In genomic region chr4:81351653-81352455, GRCh38 we compare ENCODE assay signal across 8 cellular contexts.
A peak's percentile ranks its signal among the peaks of the same experiment; 100 is the strongest.
DNase-seq lines count a peak whose midpoint lies in the region; ATAC-seq, FAIRE-seq and TF ChIP-seq lines count a peak whose summit lies in the region.

No MANE protein-coding gene starts in this region.

- H3K36me3 ChIP-seq in ovary = no peaks in the 10 kb centered on the region
- H3K36me3 ChIP-seq in transverse colon = no peaks in the 10 kb centered on the region

- intact Hi-C loops in ovary (cut with DNase I) (loop anchor here in 1 of 4 donors (5.0 kb wide), 1 partner anchor 285 kb away; no protein-coding TSS in a partner anchor), transverse colon (cut with DNase I; ENCODE audit: low total_unique reads) (no loop called here)

- no peak overlapping the region for H3K4me3 ChIP-seq in Jurkat, Clone E6-1 (ENCODE audit: low read length)
- H3K4me3 ChIP-seq in foreskin fibroblast (ENCODE audit: low read depth in 1 of 2, low read length in 2 of 2) (peak overlapping the region in 1 of 2 donors; percentile 27), ovary (no peak overlapping the region), transverse colon (no peak overlapping the region)

- H3K27ac ChIP-seq in ovary (no peak overlapping the region), transverse colon (no peak overlapping the region)

- FAIRE-seq in RCC 7860 (lab: Jason Lieb, UNC) = no peak

- TF ChIP-seq CTCF in foreskin fibroblast (IDR thresholded peaks at IDR 0.05; ENCODE audit: low read depth, low read length) (peak; percentile 90), ovary (IDR thresholded peaks at IDR 0.05) (peak in 2 of 3 donors; percentile 50 to 58), transverse colon (IDR thresholded peaks at IDR 0.05) (peak; percentile 76 to 94 (median 82))

- TF ChIP-seq EP300 in ovary (IDR thresholded peaks at IDR 0.05) (no peak), transverse colon (IDR thresholded peaks at IDR 0.05; ENCODE audit: low read depth) (no peak)

- H3K27me3 ChIP-seq in ovary (no peaks in the 10 kb centered on the region), transverse colon (no peaks in the 10 kb centered on the region)

- in situ Hi-C loops in transverse colon (cut with MboI; ENCODE audit: low pct_ligation_motif_present in 1 of 4, low pct_unique_long_range_greater_than_20kb in 1 of 4, low sequenced_read_pairs in 3 of 4) = loop anchor here (10.0 to 25.0 kb wide), 3 partner anchors 277 to 990 kb away; no protein-coding TSS in a partner anchor

- TF ChIP-seq POLR2A in ovary (IDR thresholded peaks at IDR 0.05) = no peak
- TF ChIP-seq POLR2A in transverse colon (IDR thresholded peaks at IDR 0.05) = no peak

- DNase-seq in EL = peak; percentile 58
- DNase-seq in Jurkat, Clone E6-1 (ENCODE audit: low read depth, low spot score) = peak; percentile 73
- DNase-seq in RCC 7860 (ENCODE audit: low spot score) = peak; percentile 19
- peak; percentile 29 to 32 for DNase-seq in activated T-helper 1 cell treated with anti-CD3 and anti-CD28 coated beads, Interleukin-2, amount 50 U/mL, for 16 hours (ENCODE audit: low read depth in 1 of 2, low spot score in 1 of 2)
- DNase-seq in foreskin fibroblast = peak; percentile 67 to 91
- DNase-seq in ovary = peak; percentile 16 to 71 (median 52)
- DNase-seq in transverse colon = peak; percentile 81

- WGBS in ovary, 3 donors = 18 to 20% (median 19%) methylated on average over 11 of the region's 11 CpGs
- 32 to 43% methylated on average over 7 to 11 of the region's 11 CpGs for WGBS in transverse colon (ENCODE audit: low coverage in 1 of 2), 2 donors

- H3K4me1 ChIP-seq in ovary (ENCODE audit: insufficient read depth) (no peaks in the 10 kb centered on the region), transverse colon (peaks cover 0 to 6% (median 0%) of the 10 kb centered on the region in 4 donors)

- peak; percentile 91 for ATAC-seq in GM21529 (IDR thresholded peaks at IDR 0.05; ENCODE audit: unreplicated experiment)

- H3K9me3 ChIP-seq in ovary = no peaks in the 10 kb centered on the region
- no peaks in the 10 kb centered on the region for H3K9me3 ChIP-seq in transverse colon

Comparison
In these comparisons a context has a peak if more than half of its experiments do, and no peak if none do; other contexts are left out.
1. DNase-seq: peak in every context shown above with its lines; median percentile 81 in transverse colon; 79 in foreskin fibroblast; 73 in Jurkat, Clone E6-1; 58 in EL; 52 in ovary; 30 in activated T-helper 1 cell treated with anti-CD3 and anti-CD28 coated beads, Interleukin-2, amount 50 U/mL, for 16 hours; 19 in RCC 7860.